In genomic region chr22:30423959-30424380, GRCh38 we compare ENCODE assay signal across 8 cellular contexts. TPM values are rescaled to one million over a fixed set of nuclear protein-coding genes. Genes with fewer than 3 reads are reported as not detected.
DNase-seq lines count a peak whose midpoint lies in the region; ATAC-seq and TF ChIP-seq lines count a peak whose summit lies in the region.

No MANE protein-coding gene starts in this region.

- 0% methylated on average over 5 to 15 of the region's 25 CpGs for WGBS in esophagus squamous epithelium, 2 donors

- H3K4me1 ChIP-seq in DND-41 (ENCODE audit: insufficient read depth, low read length) (peaks cover 59% of the 10 kb centered on the region), Peyer's patch (peaks cover 5 to 41% (median 18%) of the 10 kb centered on the region in 4 donors), esophagus squamous epithelium (peaks cover 48 to 79% (median 54%) of the 10 kb centered on the region in 3 donors), muscle layer of duodenum (ENCODE audit: control insufficient read depth in 1 of 2, insufficient read depth in 2 of 2, low read length in 2 of 2) (peaks cover 22 to 40% of the 10 kb centered on the region in 2 donors)

- peak overlapping the region; percentile 95 for H2AFZ ChIP-seq in DND-41 (ENCODE audit: low read depth, low read length)

- intact Hi-C loops in esophagus squamous epithelium (cut with DNase I): no loop called here

- H3K36me3 ChIP-seq in DND-41 (ENCODE audit: insufficient read depth, low read length) (peaks cover 53% of the 10 kb centered on the region), KOPT-K1 (ENCODE audit: insufficient read depth, low read length) (peaks cover 49% of the 10 kb centered on the region), Peyer's patch (peaks cover 0 to 9% (median 0%) of the 10 kb centered on the region in 3 donors), esophagus squamous epithelium (peaks cover 0 to 29% (median 0%) of the 10 kb centered on the region in 3 donors), muscle layer of duodenum (ENCODE audit: control insufficient read depth in 1 of 2, insufficient read depth in 2 of 2, low read length in 2 of 2) (peaks cover under 1 to 21% of the 10 kb centered on the region in 2 donors)

- H3K9me3 ChIP-seq in DND-41 (ENCODE audit: insufficient read depth, low read length, severe bottlenecking): no peaks in the 10 kb centered on the region
- H3K9me3 ChIP-seq in KOPT-K1 (ENCODE audit: insufficient read depth, low read length, poor library complexity, severe bottlenecking): no peaks in the 10 kb centered on the region
- no peaks in the 10 kb centered on the region for H3K9me3 ChIP-seq in Peyer's patch
- no peaks in the 10 kb centered on the region for H3K9me3 ChIP-seq in esophagus squamous epithelium
- no peaks in the 10 kb centered on the region for H3K9me3 ChIP-seq in muscle layer of duodenum (ENCODE audit: control insufficient read depth in 1 of 2, low read length in 2 of 2)

- no peaks in the 10 kb centered on the region for H3K27me3 ChIP-seq in DND-41 (ENCODE audit: insufficient read depth, low read length, poor library complexity)
- H3K27me3 ChIP-seq in Peyer's patch: no peaks in the 10 kb centered on the region
- no peaks in the 10 kb centered on the region for H3K27me3 ChIP-seq in esophagus squamous epithelium
- no peaks in the 10 kb centered on the region for H3K27me3 ChIP-seq in muscle layer of duodenum (ENCODE audit: low read depth, low read length)

- H3K4me3 ChIP-seq in DND-41 (ENCODE audit: low read depth in 1 of 2, low read length in 2 of 2) (peak overlapping the region; percentile 84 to 91), Peyer's patch (peak overlapping the region; percentile 62 to 68 (median 64)), esophagus squamous epithelium (peak overlapping the region; percentile 41 to 83 (median 70)), muscle layer of duodenum (ENCODE audit: low read depth in 1 of 2, low read length in 2 of 2) (peak overlapping the region; percentile 77 to 78)

- peak; percentile 90 for ATAC-seq in DND-41 (ENCODE audit: insufficient read depth, low read depth)
- ATAC-seq in GM21825 (IDR thresholded peaks at IDR 0.05; ENCODE audit: unreplicated experiment): peak; percentile 74

- peaks cover 40% of the 10 kb centered on the region for H3K79me2 ChIP-seq in DND-41 (ENCODE audit: insufficient read depth, low read length)

- peak; percentile 68 to 86 for TF ChIP-seq POLR2A in Peyer's patch (IDR thresholded peaks at IDR 0.05)
- peak in 3 of 4 donors; percentile 41 to 83 (median 65) for TF ChIP-seq POLR2A in esophagus squamous epithelium (IDR thresholded peaks at IDR 0.05)

- DNase-seq in DND-41 (peak; percentile 100), Peyer's patch (peak; percentile 98 to 100 (median 98)), activated T-helper 1 cell treated with Interleukin-2 at 50 U/mL for 16 hours (ENCODE audit: low read depth) (peak; percentile 96), esophagus squamous epithelium (lab: John Stamatoyannopoulos, UW) (peak; percentile 94)
- peak; percentile 97 for DNase-seq in stimulated activated CD8-positive, alpha-beta memory T cell treated with anti-CD3 and anti-CD28 coated beads, Interleukin-7, amount 100 ng/mL, for 4 hours (ENCODE audit: low read depth in 2 of 2)

- H3K27ac ChIP-seq in DND-41 (ENCODE audit: low read length) (peak overlapping the region; percentile 92), KOPT-K1 (ENCODE audit: low read depth, low read length, poor library complexity, severe bottlenecking) (peak overlapping the region; percentile 93), Peyer's patch (peak overlapping the region; percentile 86 to 99 (median 96)), esophagus squamous epithelium (peak overlapping the region; percentile 97 to 99 (median 98)), muscle layer of duodenum (ENCODE audit: low read length) (peak overlapping the region; percentile 89)

- TF ChIP-seq CTCF in DND-41 (IDR thresholded peaks at IDR 0.05; ENCODE audit: borderline replicate concordance, extremely low read depth, low read length, poor library complexity, severe bottlenecking) (no peak), Peyer's patch (IDR thresholded peaks at IDR 0.05) (peak in 1 of 6 experiments; percentile 0), esophagus squamous epithelium (IDR thresholded peaks at IDR 0.05) (peak in 1 of 6 experiments; percentile 32)

- H3K4me2 ChIP-seq in DND-41 (ENCODE audit: insufficient read depth, low read length): peak overlapping the region; percentile 99

- H3K9ac ChIP-seq in DND-41 (ENCODE audit: low read depth, low read length): peak overlapping the region; percentile 94

- peaks cover 19% of the 10 kb centered on the region for H4K20me1 ChIP-seq in DND-41 (ENCODE audit: insufficient read depth, low read length)

RNA-seq across cellular contexts. Expression of gene MTFP1, which starts 1.6 kb away (rescaled TPM):
- total RNA-seq in Peyer's patch: 10 to 100 TPM; 12.4 to 24.7 (median 19.2) TPM
- 10 to 100 TPM; 15.9 to 21.2 (median 19.0) TPM for total RNA-seq in esophagus squamous epithelium

RNA-seq across cellular contexts. Expression of gene SEC14L2, which starts 27.2 kb away (rescaled TPM):
- total RNA-seq in Peyer's patch: 10 to 100 TPM in 3 of 4 donors, 1 to 10 TPM in 1; 3.3 to 53.6 (median 34.6) TPM
- total RNA-seq in esophagus squamous epithelium: 10 to 100 TPM; 16.6 to 45.4 (median 28.2) TPM

RNA-seq across cellular contexts. Expression of gene RNF215, which starts 36.8 kb away (rescaled TPM):
- 10 to 100 TPM in 3 of 4 donors, 1 to 10 TPM in 1; 8.6 to 28.9 (median 13.0) TPM for total RNA-seq in Peyer's patch
- 1 to 10 TPM; 2.3 to 8.4 (median 3.9) TPM for total RNA-seq in esophagus squamous epithelium

RNA-seq across cellular contexts. Expression of gene SEC14L3, which starts 47.8 kb away (rescaled TPM):
- total RNA-seq in Peyer's patch (not detected), esophagus squamous epithelium (under 1 TPM in 1 of 4 donors, not detected in 3; 0.19 TPM)

Comparison
In these comparisons a context has a peak if more than half of its experiments do, and no peak if none do; other contexts are left out.
1. Peak in every context shown above with its lines: DNase-seq, ATAC-seq, H3K4me3 ChIP-seq and H3K27ac ChIP-seq.